ENCODE assay signal across 1 cellular context in genomic region chr19:6099037-6099436, GRCh38.
TF ChIP-seq lines count a peak whose summit lies in the region.

No MANE protein-coding gene starts in this region.

TF ChIP-seq in K562, 482 proteins besides CTCF, POLR2A, EP300 and RAD21:
- no peak for TF ChIP-seq CEBPB (tag; IDR thresholded peaks at IDR 0.05)
- TF ChIP-seq COPS2 (conservative IDR thresholded peaks at IDR 0.05) = no peak
- no peak for TF ChIP-seq TAF7 (tag; IDR thresholded peaks at IDR 0.05)
- TF ChIP-seq, protein P1, sequence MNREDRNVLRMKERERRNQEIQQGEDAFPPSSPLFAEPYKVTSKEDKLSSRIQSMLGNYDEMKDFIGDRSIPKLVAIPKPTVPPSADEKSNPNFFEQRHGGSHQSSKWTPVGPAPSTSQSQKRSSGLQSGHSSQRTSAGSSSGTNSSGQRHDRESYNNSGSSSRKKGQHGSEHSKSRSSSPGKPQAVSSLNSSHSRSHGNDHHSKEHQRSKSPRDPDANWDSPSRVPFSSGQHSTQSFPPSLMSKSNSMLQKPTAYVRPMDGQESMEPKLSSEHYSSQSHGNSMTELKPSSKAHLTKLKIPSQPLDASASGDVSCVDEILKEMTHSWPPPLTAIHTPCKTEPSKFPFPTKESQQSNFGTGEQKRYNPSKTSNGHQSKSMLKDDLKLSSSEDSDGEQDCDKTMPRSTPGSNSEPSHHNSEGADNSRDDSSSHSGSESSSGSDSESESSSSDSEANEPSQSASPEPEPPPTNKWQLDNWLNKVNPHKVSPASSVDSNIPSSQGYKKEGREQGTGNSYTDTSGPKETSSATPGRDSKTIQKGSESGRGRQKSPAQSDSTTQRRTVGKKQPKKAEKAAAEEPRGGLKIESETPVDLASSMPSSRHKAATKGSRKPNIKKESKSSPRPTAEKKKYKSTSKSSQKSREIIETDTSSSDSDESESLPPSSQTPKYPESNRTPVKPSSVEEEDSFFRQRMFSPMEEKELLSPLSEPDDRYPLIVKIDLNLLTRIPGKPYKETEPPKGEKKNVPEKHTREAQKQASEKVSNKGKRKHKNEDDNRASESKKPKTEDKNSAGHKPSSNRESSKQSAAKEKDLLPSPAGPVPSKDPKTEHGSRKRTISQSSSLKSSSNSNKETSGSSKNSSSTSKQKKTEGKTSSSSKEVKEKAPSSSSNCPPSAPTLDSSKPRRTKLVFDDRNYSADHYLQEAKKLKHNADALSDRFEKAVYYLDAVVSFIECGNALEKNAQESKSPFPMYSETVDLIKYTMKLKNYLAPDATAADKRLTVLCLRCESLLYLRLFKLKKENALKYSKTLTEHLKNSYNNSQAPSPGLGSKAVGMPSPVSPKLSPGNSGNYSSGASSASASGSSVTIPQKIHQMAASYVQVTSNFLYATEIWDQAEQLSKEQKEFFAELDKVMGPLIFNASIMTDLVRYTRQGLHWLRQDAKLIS (CRISPR knock-in tag; IDR thresholded peaks at IDR 0.05) = no peak
- no peak for TF ChIP-seq POLR3G (IDR thresholded peaks at IDR 0.05; ENCODE audit: extremely low read depth, insufficient read length, insufficient replicate concordance)
- no peak for TF ChIP-seq GTF2E2 (tag; IDR thresholded peaks at IDR 0.05)
